20 cellular contexts compared by ENCODE assay signal in genomic region chr10:88322336-88323063, GRCh38.
DNase-seq lines count a peak whose midpoint lies in the region; ATAC-seq, FAIRE-seq and TF ChIP-seq lines count a peak whose summit lies in the region.
"Had no signal": no experiment of that assay in that cellular context is flagged by ENCODE, and none has a peak within 500 bp of the region (broad histone marks: within the 10 kb centered on the region; RNA-seq: fewer than 3 reads in every experiment).

No MANE protein-coding gene starts in this region.

- no peak for TF ChIP-seq POLR2A in GM12891 (IDR thresholded peaks at IDR 0.05; ENCODE audit: low read depth, low read length)

- H3K79me2 ChIP-seq in OCI-LY3 (ENCODE audit: low read length) = no peaks in the 10 kb centered on the region

- H3K4me1 ChIP-seq in OCI-LY3 (ENCODE audit: low read length) = peaks cover 16% of the 10 kb centered on the region
- H3K4me1 ChIP-seq: BE2C had no signal

- H3K4me3 Mint-ChIP-seq in naive B cell = peak overlapping the region in 6 of 8 donors; percentile 7 to 81 (median 56)
- H3K4me3 Mint-ChIP-seq: CD14-positive monocyte; CD8-positive, alpha-beta T cell; H9 had no signal

- H3K4me1 Mint-ChIP-seq in naive B cell = peaks cover 33 to 58% (median 36%) of the 10 kb centered on the region in 3 donors
- H3K4me1 Mint-ChIP-seq: CD14-positive monocyte, H9 had no signal

- no peak overlapping the region for H2AFZ ChIP-seq in OCI-LY3 (ENCODE audit: low read depth, low read length)

- H3K27ac ChIP-seq in OCI-LY3 (ENCODE audit: low read length) = peak overlapping the region; percentile 56

- TF ChIP-seq CTCF in OCI-LY3 (IDR thresholded peaks at IDR 0.05; ENCODE audit: low read depth, low read length) = no peak

- DNase-seq in GM12891 (ENCODE audit: insufficient read length, low spot score) (no peak), naive B cell (peak; percentile 72)
- no peak for DNase-seq in stimulated activated CD4-positive, alpha-beta T cell treated with anti-CD3 and anti-CD28 coated beads, Interleukin-4, amount 100 ng/mL, for 4 hours
- DNase-seq: BE2C; CD8-positive, alpha-beta T cell; COR-L47; DMS153; DMS79 treated with DMSO at 0.1 percent for 48 hours; GDM1; GOT3; H9 had no signal

- FAIRE-seq in GM12891 (lab: Jason Lieb, UNC) = no peak
- FAIRE-seq: A204.1, D721Med, HepG2, HTR-8/SVneo had no signal

- H3K9ac ChIP-seq in OCI-LY3 (ENCODE audit: low read length) = no peak overlapping the region

- H4K20me1 ChIP-seq in OCI-LY3 (ENCODE audit: insufficient read depth, low read length) = no peaks in the 10 kb centered on the region

- H3K36me3 ChIP-seq in OCI-LY3 (replicated peaks; ENCODE audit: low read depth, low read length) = peaks cover 10% of the 10 kb centered on the region
- H3K36me3 ChIP-seq: BE2C had no signal

- H3K4me2 ChIP-seq in OCI-LY3 (ENCODE audit: low read length) = peak overlapping the region; percentile 37

- ATAC-seq in naive B cell (ENCODE audit: low read depth in 2 of 2) = peak; percentile 96 to 97
- ATAC-seq in HG03095 (IDR thresholded peaks at IDR 0.05; ENCODE audit: unreplicated experiment) = no peak
- no peak for ATAC-seq in GM21360 (IDR thresholded peaks at IDR 0.05; ENCODE audit: unreplicated experiment)
- no peak for ATAC-seq in GM21576 (IDR thresholded peaks at IDR 0.05; ENCODE audit: unreplicated experiment)
- ATAC-seq: CD8-positive, alpha-beta T cell; HepG2 had no signal

- H3K36me3 Mint-ChIP-seq in naive B cell = peaks cover 27 to 49% of the 10 kb centered on the region in 2 donors

- H3K27me3 Mint-ChIP-seq in naive B cell = no peaks in the 10 kb centered on the region

- H3K27me3 ChIP-seq in OCI-LY3 (ENCODE audit: low read depth, low read length) = no peaks in the 10 kb centered on the region
- H3K27me3 ChIP-seq: BE2C had no signal

- H3K4me3 ChIP-seq in OCI-LY3 (ENCODE audit: low read length) = peak overlapping the region; percentile 15; the same call in 1 of the 2 replicates

- peaks cover 22 to 92% (median 63%) of the 10 kb centered on the region in 7 donors for H3K9me3 Mint-ChIP-seq in naive B cell

- H3K27ac Mint-ChIP-seq in naive B cell = peak overlapping the region; percentile 70 to 97 (median 94)
- H3K27ac Mint-ChIP-seq: CD14-positive monocyte; CD8-positive, alpha-beta T cell; H9 had no signal

- H3K9me3 ChIP-seq in OCI-LY3 (ENCODE audit: insufficient read depth, low read length) = peaks cover 8% of the 10 kb centered on the region; the same call in 1 of the 2 replicates
- H3K9me3 ChIP-seq: BE2C had no signal

TF ChIP-seq in GM12891, 5 proteins besides CTCF, POLR2A, EP300 and RAD21:
- TF ChIP-seq SPI1 (IDR thresholded peaks at IDR 0.05; ENCODE audit: low read depth, low read length) (0 out of 2 replicates have a peak, but pooled peaks have one; percentile 2), PAX5 (IDR thresholded peaks at IDR 0.05; ENCODE audit: insufficient read depth, low read length, severe bottlenecking) (no peak)

Comparison
In these comparisons a context has a peak if more than half of its experiments do, and no peak if none do; other contexts are left out.
1. ATAC-seq: peak in naive B cell (2 of 2); none in HG03095 (single experiment), GM21360 (single experiment) and GM21576 (single experiment).